Comparison of ENCODE assay signal across 13 cellular contexts in the genomic region with DNA sequence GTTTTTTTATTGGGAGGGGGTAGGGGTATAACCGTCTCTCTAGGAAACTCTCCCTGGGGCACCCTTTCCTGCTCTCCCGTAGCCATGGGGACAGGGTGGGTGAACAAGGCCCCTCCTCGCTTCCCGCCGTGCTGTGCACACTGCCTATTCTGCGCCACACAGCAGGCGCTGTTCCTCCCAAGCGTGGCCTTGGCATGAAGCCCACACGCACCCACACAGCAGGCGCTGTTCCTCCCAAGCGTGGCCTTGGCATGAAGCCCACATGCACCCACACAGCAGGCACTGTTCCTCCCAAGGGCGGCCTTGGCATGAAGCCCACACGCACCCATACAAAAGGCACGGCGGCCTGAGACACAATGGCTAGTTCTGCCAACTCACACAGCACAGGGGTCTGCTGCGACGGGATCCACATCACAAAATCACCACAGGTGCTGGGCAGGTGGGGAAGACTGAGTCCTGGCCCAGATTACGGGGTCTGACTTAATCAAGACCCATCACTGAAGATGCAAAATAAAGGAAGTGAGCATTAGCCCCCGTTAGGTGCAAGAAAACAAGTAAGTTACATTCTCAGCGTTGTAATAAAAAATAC. TPM values are rescaled to one million over a fixed set of nuclear protein-coding genes. Genes with fewer than 3 reads are reported as not detected.
DNase-seq lines count a peak whose midpoint lies in the region; ATAC-seq, FAIRE-seq and TF ChIP-seq lines count a peak whose summit lies in the region.
"Had no signal": no experiment of that assay in that cellular context is flagged by ENCODE, and none has a peak within 500 bp of the region (broad histone marks: within the 10 kb centered on the region; RNA-seq: fewer than 3 reads in every experiment).

No MANE protein-coding gene starts in this region.

- H3K27ac ChIP-seq in right lobe of liver (no peak overlapping the region), HepG2 (ENCODE audit: extremely low read length, insufficient read depth, low read length) (no peak overlapping the region), aorta (ENCODE audit: low read depth in 1 of 2, low read length in 2 of 2) (no peak overlapping the region), brain microvascular endothelial cell (no peak overlapping the region)

- no peaks in the 10 kb centered on the region for H3K79me2 ChIP-seq in HepG2 (ENCODE audit: insufficient read depth, low read length)

- in situ Hi-C loops in HepG2 (cut with HindIII; ENCODE audit: extremely low pct_ligation_motif_present, low pct_unique_long_range_greater_than_20kb): no loop called here
- in situ Hi-C loops in SK-MEL-5 (cut with HindIII; ENCODE audit: low pct_unique_long_range_greater_than_20kb, low sequenced_read_pairs): no loop called here
- in situ Hi-C loops in brain microvascular endothelial cell (cut with HindIII; ENCODE audit: low pct_ligation_motif_present, low sequenced_read_pairs): no loop called here

- DNase-seq in right lobe of liver: peak in 1 of 3 donors; percentile 40
- DNase-seq in HepG2 (ENCODE audit: low spot score): no peak
- DNase-seq in SK-MEL-5 (ENCODE audit: low read depth, low spot score): peak; percentile 16
- peak; percentile 84 for DNase-seq in medulla oblongata (ENCODE audit: extremely low spot score)
- DNase-seq in aorta: peak in 1 of 2 donors; percentile 78
- DNase-seq in MV-4-11 (lab: John Stamatoyannopoulos, UW): no peak
- no peak for DNase-seq in brain microvascular endothelial cell
- no peak for DNase-seq in COLO829 (ENCODE audit: low spot score)
- DNase-seq: activated T-cell treated with anti-CD3 and anti-CD28 coated beads, Interleukin-2, amount 50 U/mL, for 48 hours; CD4-positive, CD25-positive, alpha-beta regulatory T cell had no signal

- BruUV-seq in HepG2 (replicated peaks; lab: Mats Ljungman, UMichigan): no TSS peak

- no peak for TF ChIP-seq RAD21 in HepG2 (CRISPR knock-in tag; IDR thresholded peaks at IDR 0.05)

- no peak for FAIRE-seq in HepG2 (lab: Jason Lieb, UNC)

- no peak for TF ChIP-seq POLR2A in right lobe of liver (IDR thresholded peaks at IDR 0.05)
- no peak for TF ChIP-seq POLR2A in HepG2 (IDR thresholded peaks at IDR 0.05; ENCODE audit: insufficient read depth in 1 of 2, low read depth in 2 of 2, low read length in 2 of 2)

- H3K27me3 ChIP-seq in right lobe of liver: no peaks in the 10 kb centered on the region
- peaks cover 0 to 32% of the 10 kb centered on the region in 2 experiments; a peak in 3 of 5 replicates for H3K27me3 ChIP-seq in HepG2 (ENCODE audit: control insufficient read depth in 1 of 2, insufficient read depth in 2 of 2, low read length in 2 of 2)
- H3K27me3 ChIP-seq in aorta (ENCODE audit: control insufficient read depth in 1 of 2, insufficient read depth in 2 of 2, low read length in 1 of 2): no peaks in the 10 kb centered on the region
- H3K27me3 ChIP-seq in brain microvascular endothelial cell (replicated peaks): no peaks in the 10 kb centered on the region

- H3K4me3 ChIP-seq in right lobe of liver (no peak overlapping the region), HepG2 (replicated peaks in 1 of 3; ENCODE audit: insufficient read depth in 1 of 3, low read depth in 2 of 3, low read length in 3 of 3) (no peak overlapping the region), aorta (ENCODE audit: low read length in 2 of 2) (no peak overlapping the region), brain microvascular endothelial cell (ENCODE audit: low read depth, low read length) (no peak overlapping the region)

- ATAC-seq in right lobe of liver (peak in 3 of 4 donors; percentile 13 to 47 (median 26)), HepG2 (no peak), aorta (ENCODE audit: low FRiP score) (peak; percentile 41)
- ATAC-seq: stimulated activated effector memory CD8-positive, alpha-beta T cell treated with anti-CD3 and anti-CD28 coated beads, Interleukin-12 subunit alpha, Interleukin-12 subunit beta, amount 100 ng/mL, for 72 hours had no signal

- no peak overlapping the region for H3K4me2 ChIP-seq in HepG2 (ENCODE audit: low read depth, low read length)

- no peaks in the 10 kb centered on the region for H4K20me1 ChIP-seq in HepG2 (ENCODE audit: insufficient read depth, low read length)

- no peak overlapping the region for H2AFZ ChIP-seq in HepG2 (ENCODE audit: low read length)

- intact Hi-C loops in right lobe of liver (cut with DNase I): no loop called here
- intact Hi-C loops in HepG2 (cut with micrococcal nuclease; ENCODE audit: unreplicated experiment): no loop called here
- intact Hi-C loops in aorta (cut with DNase I): no loop called here

- no peaks in the 10 kb centered on the region for H3K36me3 ChIP-seq in right lobe of liver
- no peaks in the 10 kb centered on the region for H3K36me3 ChIP-seq in HepG2 (replicated peaks in 1 of 2; ENCODE audit: control insufficient read depth in 1 of 2, insufficient read depth in 2 of 2, low read length in 2 of 2)
- H3K36me3 ChIP-seq in aorta (ENCODE audit: control insufficient read depth in 1 of 2, insufficient read depth in 2 of 2, low read length in 1 of 2): no peaks in the 10 kb centered on the region
- no peaks in the 10 kb centered on the region for H3K36me3 ChIP-seq in brain microvascular endothelial cell (replicated peaks)

- POLR2A ChIA-PET in HepG2 (lab: Yijun Ruan, JAX): no interaction called here

- H3K9me3 ChIP-seq in right lobe of liver: no peaks in the 10 kb centered on the region
- H3K9me3 ChIP-seq in HepG2 (ENCODE audit: low read length): no peaks in the 10 kb centered on the region
- peaks cover 3% of the 10 kb centered on the region for H3K9me3 ChIP-seq in aorta (ENCODE audit: control insufficient read depth, low read length)

- CTCF ChIA-PET in HepG2 (lab: Yijun Ruan, JAX; ENCODE audit: low intra/inter-chr PET ratio, low total read pairs): no interaction called here

- no peak for TF ChIP-seq EP300 in HepG2 (IDR thresholded peaks at IDR 0.05; ENCODE audit: low read depth in 2 of 2, low read length in 2 of 2)
- no peak for TF ChIP-seq EP300 in HepG2 (CRISPR knock-in tag; IDR thresholded peaks at IDR 0.05; ENCODE audit: borderline replicate concordance)

- H3K9ac ChIP-seq in HepG2 (ENCODE audit: insufficient read depth, low read depth, low read length): no peak overlapping the region

- H3K4me1 ChIP-seq in right lobe of liver (no peaks in the 10 kb centered on the region), HepG2 (ENCODE audit: insufficient read depth, low read length) (no peaks in the 10 kb centered on the region), aorta (ENCODE audit: control insufficient read depth in 1 of 2, insufficient read depth in 2 of 2, low read length in 2 of 2) (no peaks in the 10 kb centered on the region)

- 38% methylated on average over 13 of the region's 20 CpGs for WGBS in right lobe of liver (ENCODE audit: insufficient coverage, low coverage, low lambda C conversion rate, missing lambda C conversion rate)
- 26% methylated on average over 15 of the region's 20 CpGs for WGBS in HepG2 (ENCODE audit: low lambda C conversion rate)
- 58 to 63% methylated on average over 20 of the region's 20 CpGs for WGBS in aorta, 2 donors

- TF ChIP-seq CTCF in right lobe of liver (IDR thresholded peaks at IDR 0.05) (no peak), HepG2 (CRISPR knock-in tag; IDR thresholded peaks at IDR 0.05) (no peak), brain microvascular endothelial cell (IDR thresholded peaks at IDR 0.05; ENCODE audit: low read depth, low read length, missing control alignments) (no peak)

TF ChIP-seq in HepG2, 621 proteins besides CTCF, POLR2A, EP300 and RAD21 (continues in another document):
- TF ChIP-seq MEIS2 (CRISPR knock-in tag; IDR thresholded peaks at IDR 0.05) (no peak), MAFK (conservative IDR thresholded peaks at IDR 0.05 in 1 of 2, IDR thresholded peaks at IDR 0.05 in 1 of 2; ENCODE audit: low read length in 2 of 2) (no peak), PCBP2 (optimal IDR thresholded peaks at IDR 0.05; ENCODE audit: low read depth, low read length, poor library complexity, severe bottlenecking) (no peak), RFX5 (IDR thresholded peaks at IDR 0.05; ENCODE audit: low read depth, low read length) (no peak), ZNF225 (CRISPR knock-in tag; IDR thresholded peaks at IDR 0.05) (no peak), HNRNPUL1 (IDR thresholded peaks at IDR 0.05; ENCODE audit: low read depth, low read length) (no peak)

RNA-seq across cellular contexts. Expression of a gene that starts 46.6 kb away (rescaled TPM):
- not detected for total RNA-seq in right lobe of liver
- total RNA-seq in HepG2 (2016; rRNA removed; fragmentation: Illumina TruSeq; extraction: Trizol): not detected in 2 replicates
- total RNA-seq in HepG2 (2016; cell fraction: cytosol; rRNA removed; fragmentation: Illumina TruSeq; extraction: Trizol; ENCODE audit: low read depth): not detected in 2 replicates
- total RNA-seq in HepG2 (2016; cell fraction: insoluble cytoplasmic fraction; rRNA removed; fragmentation: Illumina TruSeq; extraction: Trizol): not detected in 2 replicates
- total RNA-seq in HepG2 (2016; cell fraction: membrane; rRNA removed; fragmentation: Illumina TruSeq; extraction: Trizol): not detected in 2 replicates
- total RNA-seq in HepG2 (2016; cell fraction: nucleus; rRNA removed; fragmentation: Illumina TruSeq; extraction: Trizol): not detected in 2 replicates
- not detected in 2 replicates for polyA plus RNA-seq in HepG2 (2011; rRNA removed)
- polyA plus RNA-seq in HepG2 (2011; cell fraction: cytosol; rRNA removed): not detected in 2 replicates
- not detected in 2 replicates for polyA plus RNA-seq in HepG2 (2011; cell fraction: nucleus; rRNA removed)
- not detected in 2 replicates for polyA plus RNA-seq in HepG2 (2012)
- polyA plus RNA-seq in HepG2 (2016; cell fraction: cytosol; fragmentation: Illumina TruSeq; extraction: Trizol; ENCODE audit: low read depth): not detected in 2 replicates
- polyA plus RNA-seq in HepG2 (2016; cell fraction: insoluble cytoplasmic fraction; fragmentation: Illumina TruSeq; extraction: Trizol; ENCODE audit: low read depth): not detected in 2 replicates
- polyA plus RNA-seq in HepG2 (2016; cell fraction: membrane; fragmentation: Illumina TruSeq; extraction: Trizol; ENCODE audit: low read depth): not detected in 2 replicates
- polyA plus RNA-seq in HepG2 (2016; cell fraction: nucleus; fragmentation: Illumina TruSeq; extraction: Trizol; ENCODE audit: insufficient read depth, low read depth): not detected in 2 replicates
- not detected in 2 replicates for polyA minus RNA-seq in HepG2 (2011; rRNA and poly(A)+ RNA removed; ENCODE audit: low replicate concordance)
- not detected in 2 replicates for polyA minus RNA-seq in HepG2 (2011; cell fraction: cytosol; rRNA and poly(A)+ RNA removed)
- polyA minus RNA-seq in HepG2 (2011; cell fraction: nucleus; rRNA and poly(A)+ RNA removed): not detected in 2 replicates
- total RNA-seq in SK-MEL-5 (2014; rRNA removed; shearing (Covaris generic)): not detected in 2 replicates
- polyA plus RNA-seq in SK-MEL-5 (2015; cell fraction: cytosol; rRNA removed): 0.62 and 0.92 TPM in 2 replicates
- 0.30 TPM in 1 of 2 replicates, not detected in the other for polyA plus RNA-seq in SK-MEL-5 (2015; cell fraction: nucleus; rRNA removed)
- total RNA-seq in aorta: 10 to 100 TPM in 1 of 2 donors, 1 to 10 TPM in 1; 6.6 to 11.1 TPM
- polyA plus RNA-seq in aorta: not detected
- total RNA-seq: renal cortical epithelial cell, RPMI7951 had no signal

Comparison
In these comparisons a context has a peak if more than half of its experiments do, and no peak if none do; other contexts are left out.
1. DNase-seq: peak in SK-MEL-5 (single experiment) and medulla oblongata (single experiment); none in HepG2 (single experiment), MV-4-11 (single experiment), brain microvascular endothelial cell (single experiment) and COLO829 (single experiment).